In genomic region chr5:80083115-80083890, GRCh38 we compare ENCODE assay signal across 8 cellular contexts. TPM values are rescaled to one million over a fixed set of nuclear protein-coding genes. Genes with fewer than 3 reads are reported as not detected.
DNase-seq lines count a peak whose midpoint lies in the region; TF ChIP-seq lines count a peak whose summit lies in the region.

No MANE protein-coding gene starts in this region.

- H3K27ac ChIP-seq in RWPE1 (peak overlapping the region; percentile 35; the same call in 1 of the 2 replicates), left ventricle myocardium inferior (replicated peaks) (peak overlapping the region; percentile 81)

- in situ Hi-C loops in astrocyte of the cerebellum (cut with HindIII; ENCODE audit: low sequenced_read_pairs) = no loop called here

- no peaks in the 10 kb centered on the region for H3K27me3 ChIP-seq in left ventricle myocardium inferior (ENCODE audit: low read depth)

- CTCF ChIA-PET in RWPE1 (lab: Yijun Ruan, JAX) = interaction anchor here (0.5 to 1.9 kb wide), 48 partner anchors 9 to 1062 kb away, joined by 3 to 15 read pairs (median 4); partner anchors contain the start of genes MTX3 and SERINC5

- H3K9me3 ChIP-seq in left ventricle myocardium inferior (replicated peaks) = no peaks in the 10 kb centered on the region

- DNase-seq in 8988T (peak; percentile 29), GM12864 (ENCODE audit: low read depth) (no peak), LNCaP clone FGC (ENCODE audit: low read depth) (peak; percentile 41), RWPE1 (ENCODE audit: low spot score) (peak; percentile 87), astrocyte of the cerebellum (ENCODE audit: low read depth) (peak; percentile 38), left ventricle myocardium inferior (no peak), renal cortical epithelial cell (ENCODE audit: low read depth) (peak; percentile 73), T-helper 9 cell (no peak)

- H3K36me3 ChIP-seq in left ventricle myocardium inferior = no peaks in the 10 kb centered on the region

- H3K4me3 ChIP-seq in GM12864 (ENCODE audit: low read depth, low read length) (no peak overlapping the region), LNCaP clone FGC (ENCODE audit: low read depth, low read length) (peak overlapping the region; percentile 51), astrocyte of the cerebellum (ENCODE audit: low read depth, low read length) (no peak overlapping the region), left ventricle myocardium inferior (peak overlapping the region; percentile 60)

- POLR2A ChIA-PET in RWPE1 (lab: Yijun Ruan, JAX; ENCODE audit: low non-redundant PET) = no interaction called here

- TF ChIP-seq CTCF in GM12864 (IDR thresholded peaks at IDR 0.05; ENCODE audit: low read depth, low read length, missing control alignments) (peak; percentile 45), LNCaP clone FGC (IDR thresholded peaks at IDR 0.05; ENCODE audit: control insufficient read depth, extremely low read depth, insufficient read depth) (peak; percentile 65), RWPE1 (conservative IDR thresholded peaks at IDR 0.05; ENCODE audit: low read depth) (peak; percentile 63), astrocyte of the cerebellum (IDR thresholded peaks at IDR 0.05; ENCODE audit: low read depth, low read length, missing control alignments) (peak; percentile 47), left ventricle myocardium inferior (IDR thresholded peaks at IDR 0.05; ENCODE audit: borderline replicate concordance) (peak; percentile 76)

- peaks cover 16% of the 10 kb centered on the region for H3K4me1 ChIP-seq in left ventricle myocardium inferior

- intact Hi-C loops in left ventricle myocardium inferior (cut with micrococcal nuclease) = no loop called here

RNA-seq across cellular contexts. Expression of gene THBS4, which starts 48.2 kb away (rescaled TPM):
- total RNA-seq in left ventricle myocardium inferior (51.4 TPM), renal cortical epithelial cell (0.55 and 0.87 TPM in 2 replicates)

Comparison
In these comparisons a context has a peak if more than half of its experiments do, and no peak if none do; other contexts are left out.
1. DNase-seq: peak in 8988T (single experiment), LNCaP clone FGC (single experiment), RWPE1 (single experiment), astrocyte of the cerebellum (single experiment) and renal cortical epithelial cell (single experiment); none in GM12864 (single experiment), left ventricle myocardium inferior (single experiment) and T-helper 9 cell (single experiment).
2. H3K4me3 ChIP-seq: peak in LNCaP clone FGC (single experiment) and left ventricle myocardium inferior (single experiment); none in GM12864 (single experiment) and astrocyte of the cerebellum (single experiment).
3. RNA of gene THBS4, which starts 48.2 kb away (total RNA-seq): 51.4 TPM in left ventricle myocardium inferior (single experiment); 0.55 to 0.87 TPM in renal cortical epithelial cell; every median in the first group is over 10 times any median in the second.
4. Peak in every context shown above with its lines, with median percentiles within 50 percentile points of each other: CTCF ChIP-seq.